ENCODE assay signal across 1 cellular context in the genomic region with DNA sequence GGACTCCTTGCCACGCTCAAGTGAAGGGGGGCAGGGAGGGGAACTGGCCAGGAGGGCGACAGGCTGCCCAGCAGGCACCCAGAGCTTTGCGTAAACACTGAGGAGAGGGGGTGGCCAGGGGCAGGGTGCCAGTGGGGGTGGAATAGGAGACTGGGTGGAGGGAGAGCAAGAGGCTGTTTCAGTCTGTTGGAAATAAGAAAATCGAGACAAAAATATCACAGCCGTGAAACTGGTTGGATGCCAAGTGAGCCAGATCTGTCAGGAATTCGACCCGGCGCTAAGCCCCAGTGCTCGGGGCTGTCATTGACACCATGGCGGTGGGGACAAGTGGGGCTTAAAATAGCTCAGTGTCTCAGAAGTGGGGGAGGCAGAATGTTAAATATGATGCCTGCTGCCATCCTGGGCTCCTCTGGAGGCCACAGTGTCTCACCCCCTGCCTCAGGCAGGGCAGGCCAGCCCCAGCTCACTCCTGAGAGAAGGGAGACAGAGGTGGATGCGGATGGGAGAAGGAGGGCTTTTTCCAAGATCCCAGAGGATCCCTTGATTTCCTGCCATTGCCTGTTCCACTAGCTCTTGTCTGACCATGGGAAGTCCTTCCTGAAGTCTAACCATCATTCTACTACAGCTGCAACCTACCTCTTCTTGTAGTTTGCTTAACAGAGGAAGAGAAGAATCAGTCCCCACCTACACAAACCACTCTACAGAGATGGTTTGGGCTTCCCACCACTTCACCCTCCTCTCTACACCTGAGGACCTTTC.
TF ChIP-seq lines count a peak whose summit lies in the region.

No MANE protein-coding gene starts in this region.

TF ChIP-seq in IMR-90, 13 proteins besides CTCF, POLR2A, EP300 and RAD21:
- TF ChIP-seq MXI1 (IDR thresholded peaks at IDR 0.05; ENCODE audit: borderline replicate concordance, low read depth, low read length) (no peak), BHLHE40 (IDR thresholded peaks at IDR 0.05; ENCODE audit: low read depth, low read length) (no peak), CHD1 (IDR thresholded peaks at IDR 0.05; ENCODE audit: low read depth, low read length) (no peak), MAZ (IDR thresholded peaks at IDR 0.05; ENCODE audit: borderline replicate concordance, low read depth, low read length) (no peak), SMC3 (IDR thresholded peaks at IDR 0.05; ENCODE audit: low read depth, low read length) (no peak), NFE2L2 (IDR thresholded peaks at IDR 0.05; ENCODE audit: low read depth, low read length) (no peak), FOS (IDR thresholded peaks at IDR 0.05; ENCODE audit: low read depth, low read length) (no peak)
- TF ChIP-seq, protein P1, sequence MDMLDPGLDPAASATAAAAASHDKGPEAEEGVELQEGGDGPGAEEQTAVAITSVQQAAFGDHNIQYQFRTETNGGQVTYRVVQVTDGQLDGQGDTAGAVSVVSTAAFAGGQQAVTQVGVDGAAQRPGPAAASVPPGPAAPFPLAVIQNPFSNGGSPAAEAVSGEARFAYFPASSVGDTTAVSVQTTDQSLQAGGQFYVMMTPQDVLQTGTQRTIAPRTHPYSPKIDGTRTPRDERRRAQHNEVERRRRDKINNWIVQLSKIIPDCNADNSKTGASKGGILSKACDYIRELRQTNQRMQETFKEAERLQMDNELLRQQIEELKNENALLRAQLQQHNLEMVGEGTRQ (IDR thresholded peaks at IDR 0.05; ENCODE audit: low read depth, low read length): no peak
- TF ChIP-seq, protein P2, sequence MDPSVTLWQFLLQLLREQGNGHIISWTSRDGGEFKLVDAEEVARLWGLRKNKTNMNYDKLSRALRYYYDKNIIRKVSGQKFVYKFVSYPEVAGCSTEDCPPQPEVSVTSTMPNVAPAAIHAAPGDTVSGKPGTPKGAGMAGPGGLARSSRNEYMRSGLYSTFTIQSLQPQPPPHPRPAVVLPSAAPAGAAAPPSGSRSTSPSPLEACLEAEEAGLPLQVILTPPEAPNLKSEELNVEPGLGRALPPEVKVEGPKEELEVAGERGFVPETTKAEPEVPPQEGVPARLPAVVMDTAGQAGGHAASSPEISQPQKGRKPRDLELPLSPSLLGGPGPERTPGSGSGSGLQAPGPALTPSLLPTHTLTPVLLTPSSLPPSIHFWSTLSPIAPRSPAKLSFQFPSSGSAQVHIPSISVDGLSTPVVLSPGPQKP (IDR thresholded peaks at IDR 0.05; ENCODE audit: borderline replicate concordance, low read depth, low read length): no peak
TF ChIP-seq in IMR-90: peak in this region for 0.
